Comparison of ENCODE assay signal across 8 cellular contexts in genomic region chr1:8424539-8425116, GRCh38.
DNase-seq lines count a peak whose midpoint lies in the region; ATAC-seq and TF ChIP-seq lines count a peak whose summit lies in the region.

No MANE protein-coding gene starts in this region.

- in situ Hi-C loops in GM13977 (cut with MboI; ENCODE audit: low pct_unique_long_range_greater_than_20kb, low sequenced_read_pairs, unreplicated experiment): no loop called here

- H3K27me3 Mint-ChIP-seq in neural crest cell (ENCODE audit: low read depth): no peaks in the 10 kb centered on the region

- no peaks in the 10 kb centered on the region for H3K9me3 Mint-ChIP-seq in neural crest cell

- DNase-seq in NCI-H1417 (lab: John Stamatoyannopoulos, UW): peak; percentile 60 to 78 (median 67)
- no peak for DNase-seq in NCI-H1417 treated with DMSO at 0.1 percent for 48 hours (lab: John Stamatoyannopoulos, UW)
- DNase-seq in NCI-H2227 (lab: John Stamatoyannopoulos, UW; ENCODE audit: unreplicated experiment): peak; percentile 67
- peak; percentile 25 for DNase-seq in activated T-cell treated with anti-CD3 and anti-CD28 coated beads for 48 hours (ENCODE audit: low read depth)
- no peak for DNase-seq in fibroblast of mammary gland (ENCODE audit: low read depth)
- DNase-seq in neural crest cell (ENCODE audit: low read depth, low spot score): no peak
- DNase-seq in GM13977 (ENCODE audit: low spot score): no peak

- peak overlapping the region; percentile 73 for H3K27ac Mint-ChIP-seq in neural crest cell (ENCODE audit: unreplicated experiment)

- H3K36me3 Mint-ChIP-seq in neural crest cell (ENCODE audit: low read depth): no peaks in the 10 kb centered on the region

- no peak for ATAC-seq in GM18870 (IDR thresholded peaks at IDR 0.05; ENCODE audit: unreplicated experiment)

- H3K4me3 ChIP-seq in fibroblast of mammary gland (ENCODE audit: control insufficient read depth, low read depth, low read length): peak overlapping the region; percentile 55

- TF ChIP-seq CTCF in fibroblast of mammary gland (conservative IDR thresholded peaks at IDR 0.05; ENCODE audit: control insufficient read depth, insufficient read depth, low read depth, low read length) (no peak), neural crest cell (conservative IDR thresholded peaks at IDR 0.05) (no peak), GM13977 (IDR thresholded peaks at IDR 0.05; ENCODE audit: extremely low read depth, insufficient read depth, missing control alignments) (no peak)

- peaks cover 28% of the 10 kb centered on the region for H3K4me1 Mint-ChIP-seq in neural crest cell

- peak overlapping the region; percentile 91 for H3K4me3 Mint-ChIP-seq in neural crest cell

Comparison
In these comparisons a context has a peak if more than half of its experiments do, and no peak if none do; other contexts are left out.
1. DNase-seq: peak in NCI-H1417 (3 of 3), NCI-H2227 (single experiment) and activated T-cell treated with anti-CD3 and anti-CD28 coated beads for 48 hours (single experiment); none in NCI-H1417 treated with DMSO at 0.1 percent for 48 hours (single experiment), fibroblast of mammary gland (single experiment), neural crest cell (single experiment) and GM13977 (single experiment).